ENCODE assay signal across 19 cellular contexts in genomic region chr7:69762821-69763352, GRCh38.
DNase-seq lines count a peak whose midpoint lies in the region; ATAC-seq lines count a peak whose summit lies in the region.
"Had no signal": no experiment of that assay in that cellular context is flagged by ENCODE, and none has a peak within 500 bp of the region (broad histone marks: within the 10 kb centered on the region; RNA-seq: fewer than 3 reads in every experiment).

No MANE protein-coding gene starts in this region.

- ATAC-seq in activated CD4-positive, CD25-positive, alpha-beta regulatory T cell treated with anti-CD3 and anti-CD28 coated beads, Interleukin-2, amount 50 U/mL, for 24 hours, result peak; percentile 29 to 38
- ATAC-seq in GM21717 (IDR thresholded peaks at IDR 0.05; ENCODE audit: unreplicated experiment) (peak; percentile 55), HG03432 (IDR thresholded peaks at IDR 0.05; ENCODE audit: unreplicated experiment) (peak; percentile 70), sciatic nerve (no peak)
- ATAC-seq: activated naive CD8-positive, alpha-beta T cell treated with anti-CD3 and anti-CD28 coated beads, Interleukin-2, amount 50 U/mL, for 24 hours; HepG2; left lobe of liver; stimulated activated naive CD8-positive, alpha-beta T cell treated with anti-CD3 and anti-CD28 coated beads, Interleukin-15, Interleukin-2, amounts not matched to agents 100 U/mL and 50 U/mL, for 24 hours; T-helper 17 cell had no signal

- no peak for DNase-seq in activated CD4-positive, CD25-positive, alpha-beta regulatory T cell (lab: John Stamatoyannopoulos, UW)
- no peak for DNase-seq in D341Med (ENCODE audit: low spot score)
- no peak for DNase-seq in NCI-H2029 (lab: John Stamatoyannopoulos, UW)
- DNase-seq in NCI-H1092 treated with DMSO at 0.1 percent for 48 hours (lab: John Stamatoyannopoulos, UW), result no peak
- no peak for DNase-seq in sciatic nerve (ENCODE audit: low spot score)
- DNase-seq: 8988T; activated CD8-positive, alpha-beta memory T cell treated with anti-CD3 and anti-CD28 coated beads for 24 hours; activated naive CD8-positive, alpha-beta T cell treated with anti-CD3 and anti-CD28 coated beads, Interleukin-2, amount 50 U/mL, for 24 hours; NCI-H1694; NCI-H510A treated with DMSO at 0.1 percent for 48 hours; SHP77 treated with DMSO at 0.1 percent for 48 hours; stimulated activated naive CD8-positive, alpha-beta T cell treated with anti-CD3 and anti-CD28 coated beads, Interleukin-15, Interleukin-2, amounts not matched to agents 100 U/mL and 50 U/mL, for 24 hours; T-helper 17 cell; upper lobe of left lung had no signal

- intact Hi-C loops in sciatic nerve (cut with DNase I), result no loop called here
